Comparison of ENCODE assay signal across 8 cellular contexts in genomic region chr6:111642463-111643158, GRCh38.
DNase-seq lines count a peak whose midpoint lies in the region; ATAC-seq and TF ChIP-seq lines count a peak whose summit lies in the region.

No MANE protein-coding gene starts in this region.

- DNase-seq in CD1c-positive myeloid dendritic cell (ENCODE audit: extremely low spot score), result peak; percentile 55
- no peak for DNase-seq in LNCaP clone FGC (ENCODE audit: low read depth)
- DNase-seq in UCSD-AML1 (lab: John Stamatoyannopoulos, UW; ENCODE audit: unreplicated experiment), result peak; percentile 69
- peak; percentile 89 for DNase-seq in fibroblast of peridontal ligament (ENCODE audit: extremely low read depth)
- peak; percentile 51 for DNase-seq in nephron progenitor cell
- no peak for DNase-seq in effector CD4-positive, alpha-beta T cell
- no peak for DNase-seq in DMS79 treated with DMSO at 0.1 percent for 48 hours (lab: John Stamatoyannopoulos, UW)

- H3K36me3 Mint-ChIP-seq in nephron progenitor cell (ENCODE audit: low read depth), result peaks cover 6% of the 10 kb centered on the region

- no peaks in the 10 kb centered on the region for H3K4me1 Mint-ChIP-seq in nephron progenitor cell

- H3K4me3 Mint-ChIP-seq in nephron progenitor cell, result no peak overlapping the region

- no peak overlapping the region for H3K4me3 ChIP-seq in LNCaP clone FGC (ENCODE audit: low read depth, low read length)

- H3K27me3 Mint-ChIP-seq in nephron progenitor cell (ENCODE audit: low read depth, poor library complexity), result peaks cover 3% of the 10 kb centered on the region

- no peak overlapping the region for H3K27ac Mint-ChIP-seq in nephron progenitor cell

- ATAC-seq in GM19043 (IDR thresholded peaks at IDR 0.05; ENCODE audit: low read depth, unreplicated experiment), result peak; percentile 72

- TF ChIP-seq CTCF in LNCaP clone FGC (IDR thresholded peaks at IDR 0.05; ENCODE audit: control insufficient read depth, extremely low read depth, insufficient read depth) (peak; percentile 46), nephron progenitor cell (IDR thresholded peaks at IDR 0.05) (peak; percentile 49)

- H3K9me3 Mint-ChIP-seq in nephron progenitor cell, result peaks cover 8% of the 10 kb centered on the region

Comparison
In these comparisons a context has a peak if more than half of its experiments do, and no peak if none do; other contexts are left out.
1. DNase-seq: peak in CD1c-positive myeloid dendritic cell (single experiment), UCSD-AML1 (single experiment), fibroblast of peridontal ligament (single experiment) and nephron progenitor cell (single experiment); none in LNCaP clone FGC (single experiment), effector CD4-positive, alpha-beta T cell (single experiment) and DMS79 treated with DMSO at 0.1 percent for 48 hours (single experiment).